In genomic region chr1:23567629-23567995, GRCh38 we compare ENCODE assay signal across 8 cellular contexts. TPM values are rescaled to one million over a fixed set of nuclear protein-coding genes. Genes with fewer than 3 reads are reported as not detected.
DNase-seq lines count a peak whose midpoint lies in the region; ATAC-seq and TF ChIP-seq lines count a peak whose summit lies in the region.

No MANE protein-coding gene starts in this region.

- in situ Hi-C loops in gastrocnemius medialis (cut with MboI; ENCODE audit: low sequenced_read_pairs in 4 of 4) = no loop called here
- in situ Hi-C loops in ACHN (cut with HindIII; ENCODE audit: low pct_ligation_motif_present, low pct_unique_long_range_greater_than_20kb, low sequenced_read_pairs) = no loop called here

- TF ChIP-seq CTCF in DOHH2 (IDR thresholded peaks at IDR 0.05; ENCODE audit: low read depth, low read length, poor library complexity, severe bottlenecking) (no peak), activated B cell treated with CpG ODN at 0.5 μM for 24 hours (IDR thresholded peaks at IDR 0.05) (no peak), gastrocnemius medialis (IDR thresholded peaks at IDR 0.05 in 4 of 5, conservative IDR thresholded peaks at IDR 0.05 in 1 of 5) (no peak), natural killer cell (IDR thresholded peaks at IDR 0.05) (no peak)

- H3K4me3 ChIP-seq in DOHH2 (ENCODE audit: low read length) = peak overlapping the region; percentile 69
- H3K4me3 ChIP-seq in gastrocnemius medialis = peak overlapping the region; percentile 62 to 70 (median 67)

- 0 out of 2 replicates have a peak, but pooled peaks cover 4% of the 10 kb centered on the region for H3K27me3 ChIP-seq in DOHH2 (ENCODE audit: control insufficient read depth, low read length)
- no peaks in the 10 kb centered on the region for H3K27me3 ChIP-seq in gastrocnemius medialis

- no peaks in the 10 kb centered on the region for H3K9me3 ChIP-seq in DOHH2 (ENCODE audit: control insufficient read depth, insufficient read depth, low read length)
- no peaks in the 10 kb centered on the region for H3K9me3 ChIP-seq in gastrocnemius medialis

- H3K36me3 ChIP-seq in DOHH2 (ENCODE audit: control insufficient read depth, low read length) (no peaks in the 10 kb centered on the region), gastrocnemius medialis (no peaks in the 10 kb centered on the region)

- H3K27ac ChIP-seq in DOHH2 (ENCODE audit: low read depth, low read length) (peak overlapping the region; percentile 16; the same call in 1 of the 2 replicates), gastrocnemius medialis (peak overlapping the region in 3 of 4 donors; percentile 66 to 78 (median 77))

- H3K4me1 Mint-ChIP-seq in activated B cell treated with CpG ODN at 0.5 μM for 24 hours (peaks cover 60% of the 10 kb centered on the region), natural killer cell (peaks cover 14 to 16% of the 10 kb centered on the region in 2 donors)

- H3K36me3 Mint-ChIP-seq in activated B cell treated with CpG ODN at 0.5 μM for 24 hours (ENCODE audit: low read depth) (peaks cover 3% of the 10 kb centered on the region), natural killer cell (no peaks in the 10 kb centered on the region)

- DNase-seq in activated B cell treated with CpG ODN at 0.5 μM for 24 hours (no peak), left ventricle myocardium superior (peak; percentile 31), gastrocnemius medialis (no peak), EL (no peak), natural killer cell (no peak), NCI-H69 (lab: John Stamatoyannopoulos, UW) (no peak), ACHN (no peak)

- peaks cover 19% of the 10 kb centered on the region for H3F3A ChIP-seq in DOHH2 (ENCODE audit: control insufficient read depth, insufficient read depth)

- CTCF ChIA-PET in activated B cell treated with CpG ODN at 0.5 μM for 24 hours (lab: Charles Lee) = interaction anchor here (1.5 to 31.5 kb wide), 3 partner anchors 9 to 68 kb away, joined by 3 to 872 read pairs (median 19); no protein-coding TSS in a partner anchor

- H3K4me1 ChIP-seq in DOHH2 (ENCODE audit: control insufficient read depth, low read length) = peaks cover 59% of the 10 kb centered on the region
- H3K4me1 ChIP-seq in gastrocnemius medialis = peaks cover 14 to 15% of the 10 kb centered on the region in 2 donors

- H3K27ac Mint-ChIP-seq in activated B cell treated with CpG ODN at 0.5 μM for 24 hours = peak overlapping the region; percentile 83
- H3K27ac Mint-ChIP-seq in natural killer cell = no peak overlapping the region

- H3K27me3 Mint-ChIP-seq in activated B cell treated with CpG ODN at 0.5 μM for 24 hours = no peaks in the 10 kb centered on the region
- peaks cover 62 to 69% of the 10 kb centered on the region in 2 donors for H3K27me3 Mint-ChIP-seq in natural killer cell (ENCODE audit: low read depth in 2 of 2)

- ATAC-seq in activated B cell treated with CpG ODN at 0.5 μM for 24 hours (ENCODE audit: low read depth) = peak; percentile 22
- ATAC-seq in left ventricle myocardium superior = peak; percentile 5
- ATAC-seq in gastrocnemius medialis = no peak
- no peak for ATAC-seq in natural killer cell

- peak overlapping the region; percentile 82 for H3K4me3 Mint-ChIP-seq in activated B cell treated with CpG ODN at 0.5 μM for 24 hours
- no peak overlapping the region for H3K4me3 Mint-ChIP-seq in natural killer cell

- H3K9me3 Mint-ChIP-seq in activated B cell treated with CpG ODN at 0.5 μM for 24 hours = no peaks in the 10 kb centered on the region
- no peaks in the 10 kb centered on the region for H3K9me3 Mint-ChIP-seq in natural killer cell

- no peaks in the 10 kb centered on the region for H3K9me2 ChIP-seq in DOHH2 (replicated peaks; ENCODE audit: control insufficient read depth, low read length)

- intact Hi-C loops in activated B cell treated with CpG ODN at 0.5 μM for 24 hours (cut with micrococcal nuclease) = loop anchor here (1.0 kb wide), 1 partner anchor 10 kb away; no protein-coding TSS in a partner anchor
- intact Hi-C loops in left ventricle myocardium superior (cut with micrococcal nuclease) = no loop called here
- intact Hi-C loops in gastrocnemius medialis (cut with DNase I; ENCODE audit: low total_unique reads) = no loop called here
- intact Hi-C loops in natural killer cell (cut with micrococcal nuclease) = no loop called here

- POLR2A ChIA-PET in activated B cell treated with CpG ODN at 0.5 μM for 24 hours (lab: Charles Lee) = interaction anchor here (0.6 to 36.4 kb wide), 9 partner anchors 6 to 374 kb away, joined by 3 to 1151 read pairs (median 4); partner anchors contain the start of gene ID3

- TF ChIP-seq POLR2A in gastrocnemius medialis (IDR thresholded peaks at IDR 0.05) = no peak

- peak overlapping the region; percentile 66 for H3K4me2 ChIP-seq in DOHH2 (ENCODE audit: low read length)

- no peaks in the 10 kb centered on the region for H4K20me1 ChIP-seq in DOHH2 (ENCODE audit: control insufficient read depth, insufficient read depth, low read depth, low read length)

- no peaks in the 10 kb centered on the region for H3K79me2 ChIP-seq in DOHH2 (ENCODE audit: control insufficient read depth, low read length)

RNA-seq across cellular contexts. Expression of gene ID3, which starts 8.3 kb away (rescaled TPM):
- 195 and 205 TPM in 2 replicates for total RNA-seq in activated B cell treated with CpG ODN at 0.5 μM for 24 hours
- 82.4 TPM for total RNA-seq in left ventricle myocardium superior
- total RNA-seq in gastrocnemius medialis = 100 to 1,000 TPM in 1 of 4 donors, 10 to 100 TPM in 3; 67.9 to 124 (median 83.0) TPM
- total RNA-seq in natural killer cell = 1 to 10 TPM in 2 of 3 donors, under 1 TPM in 1; 0.29 to 6.5 (median 2.4) TPM

RNA-seq across cellular contexts. Expression of gene E2F2, which starts 36.6 kb away (rescaled TPM):
- total RNA-seq in activated B cell treated with CpG ODN at 0.5 μM for 24 hours = 2.4 and 3.4 TPM in 2 replicates
- 0.35 TPM for total RNA-seq in left ventricle myocardium superior
- total RNA-seq in gastrocnemius medialis = under 1 TPM in 1 of 4 donors, not detected in 3; 0.40 TPM
- total RNA-seq in natural killer cell = 1 to 10 TPM; 2.1 to 3.9 (median 3.2) TPM

Comparison
In these comparisons a context has a peak if more than half of its experiments do, and no peak if none do; other contexts are left out.
1. ATAC-seq: peak in activated B cell treated with CpG ODN at 0.5 μM for 24 hours (single experiment) and left ventricle myocardium superior (single experiment); none in gastrocnemius medialis (0 of 2) and natural killer cell (0 of 3).
2. RNA of gene ID3, which starts 8.3 kb away (total RNA-seq): 195 to 205 TPM in activated B cell treated with CpG ODN at 0.5 μM for 24 hours, 67.9 to 124 TPM in gastrocnemius medialis and 82.4 TPM in left ventricle myocardium superior (single experiment); 0.29 to 6.5 TPM in natural killer cell; every median in the first group is over 4 times any median in the second.